Comparison of ENCODE assay signal across 9 cellular contexts in genomic region chr7:2717293-2717904, GRCh38. TPM values are rescaled to one million over a fixed set of nuclear protein-coding genes. Genes with fewer than 3 reads are reported as not detected.
A peak's percentile ranks its signal among the peaks of the same experiment; 100 is the strongest.
DNase-seq lines count a peak whose midpoint lies in the region; ATAC-seq and TF ChIP-seq lines count a peak whose summit lies in the region.
"Had no signal": no experiment of that assay in that cellular context is flagged by ENCODE, and none has a peak within 500 bp of the region (broad histone marks: within the 10 kb centered on the region; RNA-seq: fewer than 3 reads in every experiment).

No MANE protein-coding gene starts in this region.

- DNase-seq in SHP77 treated with DMSO at 0.1 percent for 48 hours (lab: John Stamatoyannopoulos, UW) (peak; percentile 49), fibroblast of villous mesenchyme (ENCODE audit: low read depth) (peak; percentile 94), sciatic nerve (ENCODE audit: low spot score) (no peak), NCI-H345 (lab: John Stamatoyannopoulos, UW) (no peak), lower leg skin (ENCODE audit: low spot score in 2 of 2) (no peak), DMS 273 treated with DMSO at 0.1 percent for 48 hours (lab: John Stamatoyannopoulos, UW) (no peak)
- DNase-seq: kidney had no signal

- no peaks in the 10 kb centered on the region for H3K36me3 ChIP-seq in HEK293 (ENCODE audit: control insufficient read depth in 2 of 2, insufficient read depth in 1 of 2, low read length in 2 of 2)

- intact Hi-C loops in sciatic nerve (cut with DNase I), result loop anchor here (10.0 kb wide), 1 partner anchor 107 kb away; no protein-coding TSS in a partner anchor
- intact Hi-C loops in lower leg skin (cut with DNase I; ENCODE audit: low total_unique reads), result no loop called here

- peak; percentile 62 for ATAC-seq in sciatic nerve
- ATAC-seq in HG03571 (IDR thresholded peaks at IDR 0.05; ENCODE audit: unreplicated experiment), result no peak

- H3K9me3 ChIP-seq in HEK293 (ENCODE audit: control insufficient read depth, insufficient read depth, low read depth, low read length), result no peaks in the 10 kb centered on the region

- peak overlapping the region; percentile 26; the same call in 1 of the 2 replicates for H3K27ac ChIP-seq in HEK293 (ENCODE audit: extremely low read depth, low read depth, low read length)

- 46 to 47% methylated on average over 27 of the region's 27 CpGs for WGBS in lower leg skin, 2 donors

- TF ChIP-seq CTCF in HEK293 (tag by site-specific recombination; IDR thresholded peaks at IDR 0.05), result no peak
- TF ChIP-seq CTCF in fibroblast of villous mesenchyme (IDR thresholded peaks at IDR 0.05; ENCODE audit: insufficient read depth, low read depth, low read length), result no peak
- no peak for TF ChIP-seq CTCF in lower leg skin (IDR thresholded peaks at IDR 0.05)

- H3K4me3 ChIP-seq in HEK293 (ENCODE audit: low read depth, low read length), result no peak overlapping the region
- H3K4me3 ChIP-seq in fibroblast of villous mesenchyme (ENCODE audit: low read depth, low read length), result no peak overlapping the region
- H3K4me3 ChIP-seq in lower leg skin (ENCODE audit: low read depth, poor library complexity, severe bottlenecking), result no peak overlapping the region

- POLR2A ChIA-PET in HEK293 (lab: Yijun Ruan, JAX), result interaction anchor here (0.6 kb wide), 1 partner anchor 130 kb away, joined by 6 read pairs; no protein-coding TSS in a partner anchor

- no peak for TF ChIP-seq POLR2A in lower leg skin (IDR thresholded peaks at IDR 0.05)

- peaks cover 3% of the 10 kb centered on the region; the same call in 1 of the 2 replicates for H3K4me1 ChIP-seq in HEK293 (ENCODE audit: control insufficient read depth, insufficient read depth, low read length)

- CTCF ChIA-PET in HEK293 (lab: Yijun Ruan, JAX), result interaction anchor here (0.7 to 0.8 kb wide), 2 partner anchors 248 to 563 kb away, joined by 3 to 4 read pairs; no protein-coding TSS in a partner anchor

TF ChIP-seq in HEK293, 187 proteins besides CTCF, POLR2A, EP300 and RAD21:
- TF ChIP-seq BCL6B (tag by site-specific recombination; IDR thresholded peaks at IDR 0.05) (peak; percentile 97), ZIC2 (tag by site-specific recombination; IDR thresholded peaks at IDR 0.05) (peak; percentile 84), ZBTB17 (tag by site-specific recombination; IDR thresholded peaks at IDR 0.05) (peak; percentile 61), ZBTB8A (tag by site-specific recombination; IDR thresholded peaks at IDR 0.05) (peak; percentile 30; the same call in 1 of the 2 replicates), ZNF423 (tag by site-specific recombination; IDR thresholded peaks at IDR 0.05) (0 out of 2 replicates have a peak, but pooled peaks have one; percentile 43), EGR2 (tag by site-specific recombination; IDR thresholded peaks at IDR 0.05; ENCODE audit: low read depth) (no peak), AEBP2 (tag by site-specific recombination; IDR thresholded peaks at IDR 0.05; ENCODE audit: borderline replicate concordance) (no peak), ZNF501 (tag by site-specific recombination; IDR thresholded peaks at IDR 0.05) (no peak), ZBTB20 (tag by site-specific recombination; IDR thresholded peaks at IDR 0.05) (peak; percentile 69), GLIS1 (tag by site-specific recombination; IDR thresholded peaks at IDR 0.05) (peak; percentile 79), PRDM4 (tag by site-specific recombination; IDR thresholded peaks at IDR 0.05) (peak; percentile 77)

RNA-seq across cellular contexts. Expression of gene AMZ1, which starts 29.4 kb away (rescaled TPM):
- total RNA-seq in fibroblast of villous mesenchyme, result 12.2 and 14.2 TPM in 2 replicates
- total RNA-seq in sciatic nerve, result 0.31 TPM
- total RNA-seq in lower leg skin, result under 1 TPM in 2 of 4 donors, not detected in 2; 0.19 to 0.27 TPM

Comparison
In these comparisons a context has a peak if more than half of its experiments do, and no peak if none do; other contexts are left out.
1. DNase-seq: peak in SHP77 treated with DMSO at 0.1 percent for 48 hours (single experiment) and fibroblast of villous mesenchyme (single experiment); none in sciatic nerve (single experiment), NCI-H345 (single experiment), lower leg skin (0 of 2) and DMS 273 treated with DMSO at 0.1 percent for 48 hours (single experiment).
2. RNA of gene AMZ1, which starts 29.4 kb away (total RNA-seq): 12.2 to 14.2 TPM in fibroblast of villous mesenchyme; 0.31 TPM in sciatic nerve (single experiment) and 0.19 to 0.27 TPM in lower leg skin; every median in the first group is over 10 times any median in the second.